ENCODE assay signal across 13 cellular contexts in the genomic region with DNA sequence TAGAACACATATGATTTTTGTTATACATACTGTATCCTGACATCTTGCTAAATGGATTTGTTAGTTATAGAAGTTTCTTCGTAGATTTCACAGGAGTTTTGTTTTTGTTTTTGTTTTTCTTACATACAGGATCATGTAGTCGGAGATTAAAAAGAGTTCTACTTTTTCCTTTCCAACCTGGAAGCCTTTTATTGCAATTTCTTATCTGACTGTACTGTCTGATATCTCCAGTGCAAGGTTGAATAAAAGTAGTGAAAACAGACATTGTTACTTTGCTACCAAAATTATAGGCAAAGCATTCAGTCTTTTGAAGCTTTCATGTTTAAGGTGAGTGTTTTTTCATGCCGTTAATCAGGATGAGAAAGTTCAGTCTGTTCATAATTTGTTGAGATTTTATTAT.
A peak's percentile ranks its signal among the peaks of the same experiment; 100 is the strongest.
DNase-seq lines count a peak whose midpoint lies in the region; ATAC-seq and TF ChIP-seq lines count a peak whose summit lies in the region.
"Had no signal": no experiment of that assay in that cellular context is flagged by ENCODE, and none has a peak within 500 bp of the region (broad histone marks: within the 10 kb centered on the region; RNA-seq: fewer than 3 reads in every experiment).

No MANE protein-coding gene starts in this region.

- H3K27ac Mint-ChIP-seq in T-helper 1 cell treated with Interleukin-12 subunit alpha and Interleukin-12 subunit beta and Interleukin-4 antibody, amounts not matched to agents 30 μg/mL and 1 μg/mL, for 36 hours, result no peak overlapping the region
- H3K27ac Mint-ChIP-seq in brain (peak overlapping the region in 4 of 5 experiments; percentile 28 to 99 (median 98)), mesothelial cell of epicardium (no peak overlapping the region)
- H3K27ac Mint-ChIP-seq: activated T-cell treated with anti-CD3 and anti-CD28 coated beads, Interleukin-2, amount 50 U/mL, for 72 hours had no signal

- H3K9me3 Mint-ChIP-seq in T-helper 1 cell treated with Interleukin-12 subunit alpha and Interleukin-12 subunit beta and Interleukin-4 antibody, amounts not matched to agents 30 μg/mL and 1 μg/mL, for 36 hours, result no peaks in the 10 kb centered on the region
- H3K9me3 Mint-ChIP-seq in brain, result peaks cover 7 to 20% (median 15%) of the 10 kb centered on the region in 5 experiments
- peaks cover 10% of the 10 kb centered on the region for H3K9me3 Mint-ChIP-seq in mesothelial cell of epicardium
- H3K9me3 Mint-ChIP-seq: activated T-cell treated with anti-CD3 and anti-CD28 coated beads, Interleukin-2, amount 50 U/mL, for 72 hours had no signal

- peaks cover 11% of the 10 kb centered on the region for H3K4me1 Mint-ChIP-seq in T-helper 1 cell treated with Interleukin-12 subunit alpha and Interleukin-12 subunit beta and Interleukin-4 antibody, amounts not matched to agents 30 μg/mL and 1 μg/mL, for 36 hours (ENCODE audit: low read depth)
- H3K4me1 Mint-ChIP-seq in brain, result peaks cover 47% of the 10 kb centered on the region
- peaks cover 9% of the 10 kb centered on the region for H3K4me1 Mint-ChIP-seq in mesothelial cell of epicardium

- no peak for TF ChIP-seq CTCF in brain (conservative IDR thresholded peaks at IDR 0.05)
- no peak for TF ChIP-seq CTCF in mesothelial cell of epicardium (IDR thresholded peaks at IDR 0.05; ENCODE audit: unreplicated experiment)

- peaks cover 85% of the 10 kb centered on the region for H3K27me3 Mint-ChIP-seq in T-helper 1 cell treated with Interleukin-12 subunit alpha and Interleukin-12 subunit beta and Interleukin-4 antibody, amounts not matched to agents 30 μg/mL and 1 μg/mL, for 36 hours (ENCODE audit: low read depth)
- H3K27me3 Mint-ChIP-seq in brain (no peaks in the 10 kb centered on the region), mesothelial cell of epicardium (ENCODE audit: low read depth) (peaks cover 65% of the 10 kb centered on the region)

- peak overlapping the region; percentile 16 for H3K4me3 Mint-ChIP-seq in T-helper 1 cell treated with Interleukin-12 subunit alpha and Interleukin-12 subunit beta and Interleukin-4 antibody, amounts not matched to agents 30 μg/mL and 1 μg/mL, for 36 hours
- H3K4me3 Mint-ChIP-seq in brain, result peak overlapping the region; percentile 94 to 98 (median 96)
- peak overlapping the region; percentile 84 for H3K4me3 Mint-ChIP-seq in mesothelial cell of epicardium

- no peak for ATAC-seq in GM21360 (IDR thresholded peaks at IDR 0.05; ENCODE audit: unreplicated experiment)

- H3K36me3 Mint-ChIP-seq in T-helper 1 cell treated with Interleukin-12 subunit alpha and Interleukin-12 subunit beta and Interleukin-4 antibody, amounts not matched to agents 30 μg/mL and 1 μg/mL, for 36 hours (ENCODE audit: low read depth), result peaks cover 3% of the 10 kb centered on the region
- peaks cover 41% of the 10 kb centered on the region for H3K36me3 Mint-ChIP-seq in brain
- no peaks in the 10 kb centered on the region for H3K36me3 Mint-ChIP-seq in mesothelial cell of epicardium

- DNase-seq in T-helper 1 cell (no peak), mesothelial cell of epicardium (ENCODE audit: low spot score in 2 of 2, unreplicated experiment in 2 of 2) (no peak), NOMO-1 treated with dmso at 0.1 percent for 144 hours (lab: John Stamatoyannopoulos, UW; ENCODE audit: unreplicated experiment) (no peak), ACHN (no peak), D341Med (ENCODE audit: low spot score) (no peak)
- DNase-seq: GF-D8; KG1; stimulated activated CD4-positive, alpha-beta T cell treated with anti-CD3 and anti-CD28 coated beads, Interleukin-4, amount 100 ng/mL, for 24 hours; stomach had no signal

- in situ Hi-C loops in ACHN (cut with HindIII; ENCODE audit: low pct_ligation_motif_present, low pct_unique_long_range_greater_than_20kb, low sequenced_read_pairs), result no loop called here

Comparison
In these comparisons a context has a peak if more than half of its experiments do, and no peak if none do; other contexts are left out.
1. H3K27ac Mint-ChIP-seq: peak in brain (4 of 5); none in T-helper 1 cell treated with Interleukin-12 subunit alpha and Interleukin-12 subunit beta and Interleukin-4 antibody, amounts not matched to agents 30 μg/mL and 1 μg/mL, for 36 hours (single experiment) and mesothelial cell of epicardium (single experiment).
2. H3K4me3 Mint-ChIP-seq: peak in every context shown above with its lines; median percentile 96 in brain; 84 in mesothelial cell of epicardium; 16 in T-helper 1 cell treated with Interleukin-12 subunit alpha and Interleukin-12 subunit beta and Interleukin-4 antibody, amounts not matched to agents 30 μg/mL and 1 μg/mL, for 36 hours.